ENCODE assay signal across 8 cellular contexts in genomic region chr15:22684786-22685185, GRCh38.
DNase-seq lines count a peak whose midpoint lies in the region; ATAC-seq, FAIRE-seq and TF ChIP-seq lines count a peak whose summit lies in the region.
"Not testable (repeated sequence)": the region's sequence is repeated elsewhere in the genome, so short reads cannot be mapped to it uniquely, and the experiment has no call there.

No MANE protein-coding gene starts in this region.

- WGBS in GM12878 (ENCODE audit: insufficient coverage, insufficient replicate concordance, low lambda C conversion rate, missing lambda C conversion rate): 0% methylated on average over 2 of the region's 2 CpGs

- not testable (repeated sequence) for TF ChIP-seq RAD21 in GM12878 (IDR thresholded peaks at IDR 0.05; ENCODE audit: insufficient read depth, low read depth, low read length)

- not testable (repeated sequence) for FAIRE-seq in GM12878 (lab: Jason Lieb, UNC)

- not testable (repeated sequence) for H3K9ac ChIP-seq in GM12878 (ENCODE audit: control insufficient read depth, insufficient read depth, low read length)

- TF ChIP-seq POLR2A in NB4 (IDR thresholded peaks at IDR 0.05; ENCODE audit: extremely low read depth, insufficient read length); GM12878 (IDR thresholded peaks at IDR 0.05; ENCODE audit: low read depth, low read length): not testable (repeated sequence)

- H3K9me3 Mint-ChIP-seq in activated CD4-positive, alpha-beta T cell treated with anti-CD3 and anti-CD28 coated beads for 36 hours (ENCODE audit: low read depth): not testable (repeated sequence)

- POLR2A ChIA-PET in activated CD4-positive, alpha-beta T cell treated with anti-CD3 and anti-CD28 coated beads for 36 hours (lab: Charles Lee); GM12878 (lab: Charles Lee): not testable (repeated sequence)

- not testable (repeated sequence) for TF ChIP-seq EP300 in GM12878 (IDR thresholded peaks at IDR 0.05; ENCODE audit: borderline replicate concordance in 1 of 2, control insufficient read depth in 1 of 2, low read depth in 2 of 2, low read length in 2 of 2)

- H3K36me3 Mint-ChIP-seq in activated CD4-positive, alpha-beta T cell treated with anti-CD3 and anti-CD28 coated beads for 36 hours (ENCODE audit: low read depth): not testable (repeated sequence)

- CTCF ChIA-PET in activated CD4-positive, alpha-beta T cell treated with anti-CD3 and anti-CD28 coated beads for 36 hours (lab: Charles Lee); GM12878 (lab: Yijun Ruan, JAX): not testable (repeated sequence)

- not testable (repeated sequence) for BruUV-seq in GM12878 (replicated peaks; lab: Mats Ljungman, UMichigan)

- not testable (repeated sequence) for H3K4me2 ChIP-seq in GM12878 (ENCODE audit: control insufficient read depth, insufficient read depth)

- not testable (repeated sequence) for H3K36me3 ChIP-seq in GM12878 (ENCODE audit: control insufficient read depth in 2 of 2, insufficient read depth in 2 of 2, low read length in 1 of 2)

- H3K27ac Mint-ChIP-seq in activated CD4-positive, alpha-beta T cell treated with anti-CD3 and anti-CD28 coated beads for 36 hours: not testable (repeated sequence)

- peak; percentile 68 for DNase-seq in A172 (ENCODE audit: low spot score)
- DNase-seq in GM12865 (ENCODE audit: low read depth): peak; percentile 27
- DNase-seq in NB4 (ENCODE audit: low read depth): peak; percentile 2
- peak; percentile 14 for DNase-seq in activated CD4-positive, alpha-beta T cell treated with anti-CD3 and anti-CD28 coated beads for 36 hours
- DNase-seq in GM12878 (ENCODE audit: low read depth, low spot score): peak; percentile 46
- DNase-seq in epithelial cell of esophagus (ENCODE audit: low read depth): peak; percentile 3
- peak; percentile 35 for DNase-seq in kidney glomerular epithelial cell (lab: John Stamatoyannopoulos, UW)
- DNase-seq in stimulated activated CD4-positive, alpha-beta T cell treated with anti-CD3 and anti-CD28 coated beads, Interleukin-4, amount 100 ng/mL, for 24 hours: peak; percentile 6

- ATAC-seq in activated CD4-positive, alpha-beta T cell treated with anti-CD3 and anti-CD28 coated beads for 36 hours: peak; percentile 91
- peak; percentile 83 for ATAC-seq in GM12878

- not testable (repeated sequence) for H2AFZ ChIP-seq in GM12878 (ENCODE audit: control insufficient read depth, low read depth, low read length)

- in situ Hi-C loops in GM12878 (cut with MboI): not testable (repeated sequence)

- not testable (repeated sequence) for H4K20me1 ChIP-seq in GM12878 (ENCODE audit: control insufficient read depth, insufficient read depth)

- H3K4me1 Mint-ChIP-seq in activated CD4-positive, alpha-beta T cell treated with anti-CD3 and anti-CD28 coated beads for 36 hours: not testable (repeated sequence)

- H3K9me3 ChIP-seq in GM12878 (replicated peaks; ENCODE audit: control insufficient read depth, insufficient read depth, low read length): not testable (repeated sequence)

- H3K4me3 Mint-ChIP-seq in activated CD4-positive, alpha-beta T cell treated with anti-CD3 and anti-CD28 coated beads for 36 hours: not testable (repeated sequence)

- not testable (repeated sequence) for H3K27ac ChIP-seq in GM12878 (ENCODE audit: control insufficient read depth, insufficient read depth)

- SMC1A ChIA-PET in GM12878 (lab: Charles Lee; ENCODE audit: uncharacterized antibody, unreplicated experiment): not testable (repeated sequence)

- H3K4me3 ChIP-seq in GM12865 (ENCODE audit: low read depth, low read length); NB4 (ENCODE audit: low read depth, low read length); GM12878; epithelial cell of esophagus (ENCODE audit: low read length): not testable (repeated sequence)

- not testable (repeated sequence) for H3K27me3 Mint-ChIP-seq in activated CD4-positive, alpha-beta T cell treated with anti-CD3 and anti-CD28 coated beads for 36 hours

- H3K27me3 ChIP-seq in GM12878 (replicated peaks in 1 of 2; ENCODE audit: control insufficient read depth in 2 of 2, insufficient read depth in 2 of 2, low read length in 1 of 2): not testable (repeated sequence)

- intact Hi-C loops in activated CD4-positive, alpha-beta T cell treated with anti-CD3 and anti-CD28 coated beads for 36 hours (cut with DNase I, micrococcal nuclease); GM12878 (cut with micrococcal nuclease; ENCODE audit: unreplicated experiment): not testable (repeated sequence)

- not testable (repeated sequence) for TF ChIP-seq CTCF in GM12865 (IDR thresholded peaks at IDR 0.05; ENCODE audit: insufficient read depth, low read depth, low read length, missing control alignments); NB4 (IDR thresholded peaks at IDR 0.05; ENCODE audit: low read depth, low read length); GM12878 (IDR thresholded peaks at IDR 0.05 in 2 of 3, conservative IDR thresholded peaks at IDR 0.05 in 1 of 3; ENCODE audit: control insufficient read depth in 2 of 3, extremely low read depth in 1 of 3, insufficient read depth in 1 of 3, low read depth in 3 of 3, low read length in 3 of 3); epithelial cell of esophagus (IDR thresholded peaks at IDR 0.05; ENCODE audit: insufficient read depth, low read depth, low read length, missing control alignments)

- not testable (repeated sequence) for H3K79me2 ChIP-seq in GM12878 (ENCODE audit: control insufficient read depth, insufficient read depth, low read length)

- H3K4me1 ChIP-seq in GM12878 (ENCODE audit: control insufficient read depth, insufficient read depth, low read length): not testable (repeated sequence)

- RAD21 ChIA-PET in GM12878 (lab: Charles Lee; ENCODE audit: unreplicated experiment): not testable (repeated sequence)

TF ChIP-seq in GM12878, 131 proteins besides CTCF, POLR2A, EP300 and RAD21:
- peak; percentile 98 for TF ChIP-seq MEF2B (IDR thresholded peaks at IDR 0.05; ENCODE audit: partially characterized antibody, poor library complexity, severe bottlenecking)
- TF ChIP-seq TCF12 (IDR thresholded peaks at IDR 0.05; ENCODE audit: low read depth, low read length): 0 out of 2 replicates have a peak, but pooled peaks have one; percentile 32
- TF ChIP-seq GATAD2B (conservative IDR thresholded peaks at IDR 0.05; ENCODE audit: low read depth): peak; percentile 65; the same call in 1 of the 2 replicates
- 0 out of 4 replicates have a peak, but pooled peaks have one; percentile 19 to 23 for TF ChIP-seq IKZF2 (IDR thresholded peaks at IDR 0.05)
- TF ChIP-seq MTA2 (IDR thresholded peaks at IDR 0.05; ENCODE audit: low read depth): peak; percentile 43; the same call in 1 of the 2 replicates
- TF ChIP-seq BHLHE40 (IDR thresholded peaks at IDR 0.05; ENCODE audit: borderline replicate concordance in 1 of 2, low read depth in 2 of 2, low read length in 1 of 2): peak in 1 of 2 experiments; percentile 29; a peak in 1 of 4 replicates
- TF ChIP-seq ZNF687 (IDR thresholded peaks at IDR 0.05): peak; percentile 35; the same call in 1 of the 2 replicates
- 0 out of 2 replicates have a peak, but pooled peaks have one; percentile 28 for TF ChIP-seq BACH1 (IDR thresholded peaks at IDR 0.05; ENCODE audit: borderline replicate concordance)

Comparison
In these comparisons a context has a peak if more than half of its experiments do, and no peak if none do; other contexts are left out.
1. DNase-seq: peak in every context shown above with its lines; median percentile 68 in A172; 46 in GM12878; 35 in kidney glomerular epithelial cell; 27 in GM12865; 14 in activated CD4-positive, alpha-beta T cell treated with anti-CD3 and anti-CD28 coated beads for 36 hours; 6 in stimulated activated CD4-positive, alpha-beta T cell treated with anti-CD3 and anti-CD28 coated beads, Interleukin-4, amount 100 ng/mL, for 24 hours; 3 in epithelial cell of esophagus; 2 in NB4.